21 cellular contexts compared by ENCODE assay signal in genomic region chr11:134584001-134584561, GRCh38.
A peak's percentile ranks its signal among the peaks of the same experiment; 100 is the strongest.
DNase-seq lines count a peak whose midpoint lies in the region; ATAC-seq, FAIRE-seq and TF ChIP-seq lines count a peak whose summit lies in the region.
"Had no signal": no experiment of that assay in that cellular context is flagged by ENCODE, and none has a peak within 500 bp of the region (broad histone marks: within the 10 kb centered on the region; RNA-seq: fewer than 3 reads in every experiment).

No MANE protein-coding gene starts in this region.

- no peak overlapping the region for H4K8ac ChIP-seq in neuronal stem cell (ENCODE audit: low read depth, low read length)

- FAIRE-seq in D721Med (lab: Jason Lieb, UNC) (no peak), frontal cortex (lab: Jason Lieb, UNC) (no peak)

- no peaks in the 10 kb centered on the region for H4K20me1 ChIP-seq in SK-N-SH (ENCODE audit: insufficient read depth)
- no peaks in the 10 kb centered on the region for H4K20me1 ChIP-seq in Loucy (ENCODE audit: insufficient read depth, low read length, poor library complexity, severe bottlenecking)

- no peak for TF ChIP-seq EP300 in SK-N-SH (IDR thresholded peaks at IDR 0.05; ENCODE audit: borderline replicate concordance in 1 of 2, low read depth in 1 of 2, low read length in 1 of 2)

- H3K27ac ChIP-seq in SK-N-SH (ENCODE audit: low read depth in 2 of 2, low read length in 1 of 2) (no peak overlapping the region), heart right ventricle (no peak overlapping the region), neuronal stem cell (replicated peaks; ENCODE audit: low read length) (no peak overlapping the region)
- H3K27ac ChIP-seq: gastrocnemius medialis, ovary had no signal

- no peak overlapping the region for H3K4me3 ChIP-seq in SK-N-SH (ENCODE audit: low read depth in 2 of 2, low read length in 1 of 2)
- H3K4me3 ChIP-seq in Loucy (ENCODE audit: low read length, poor library complexity, severe bottlenecking), result no peak overlapping the region
- no peak overlapping the region for H3K4me3 ChIP-seq in heart right ventricle
- H3K4me3 ChIP-seq in neuronal stem cell (ENCODE audit: low read length in 2 of 2), result no peak overlapping the region
- H3K4me3 ChIP-seq: gastrocnemius medialis, ovary had no signal

- no peaks in the 10 kb centered on the region for H3K79me1 ChIP-seq in neuronal stem cell (ENCODE audit: low read depth, low read length)

- H3K36me3 ChIP-seq in SK-N-SH (replicated peaks in 1 of 2; ENCODE audit: control insufficient read depth in 1 of 2, insufficient read depth in 2 of 2, low read length in 1 of 2), result no peaks in the 10 kb centered on the region
- H3K36me3 ChIP-seq in Loucy (ENCODE audit: insufficient read depth, low read length), result no peaks in the 10 kb centered on the region
- H3K36me3 ChIP-seq in heart right ventricle, result no peaks in the 10 kb centered on the region
- no peaks in the 10 kb centered on the region for H3K36me3 ChIP-seq in neuronal stem cell (replicated peaks in 1 of 2; ENCODE audit: control insufficient read depth in 2 of 2, insufficient read depth in 2 of 2, low read length in 2 of 2)
- H3K36me3 ChIP-seq: BE2C, gastrocnemius medialis, ovary had no signal

- 37% methylated on average over 10 of the region's 15 CpGs for WGBS in SK-N-SH (ENCODE audit: low lambda C conversion rate)
- WGBS in heart right ventricle, 2 donors, result 64 to 65% methylated on average over 15 of the region's 15 CpGs
- WGBS in neuronal stem cell (ENCODE audit: extremely low coverage in 2 of 2, insufficient read length in 2 of 2, insufficient replicate concordance in 1 of 2), 2 donors, result no CpG with 5 or more reads among the region's 15 CpGs

- no peak for TF ChIP-seq RAD21 in SK-N-SH (IDR thresholded peaks at IDR 0.05; ENCODE audit: low read length)

- TF ChIP-seq CTCF in SK-N-SH (IDR thresholded peaks at IDR 0.05) (no peak), Loucy (conservative IDR thresholded peaks at IDR 0.05; ENCODE audit: low read length) (no peak), heart right ventricle (IDR thresholded peaks at IDR 0.05) (no peak), D721Med (IDR thresholded peaks at IDR 0.05; ENCODE audit: insufficient read depth, missing control alignments) (no peak)

- no peaks in the 10 kb centered on the region for H3K79me2 ChIP-seq in SK-N-SH (ENCODE audit: insufficient read depth)
- H3K79me2 ChIP-seq in Loucy (ENCODE audit: insufficient read depth, low read length), result no peaks in the 10 kb centered on the region

- intact Hi-C loops in heart right ventricle (cut with DNase I), result no loop called here

- H3F3A ChIP-seq in SK-N-SH (replicated peaks; ENCODE audit: insufficient read depth) (no peaks in the 10 kb centered on the region), Loucy (ENCODE audit: low read depth) (no peaks in the 10 kb centered on the region)

- DNase-seq in SK-N-SH, result peak; percentile 74
- DNase-seq in heart right ventricle, result peak in 1 of 2 donors; percentile 38
- no peak for DNase-seq in neuronal stem cell (ENCODE audit: low spot score)
- DNase-seq in D721Med (ENCODE audit: insufficient read length, low spot score), result no peak
- no peak for DNase-seq in frontal cortex (ENCODE audit: low spot score in 2 of 2)
- DNase-seq: BE2C; Caco-2; effector memory CD4-positive, alpha-beta T cell; gastrocnemius medialis; GOT3; islet precursor cell; mammary epithelial cell; NCI-H146; NCI-H2171; NCI-H524 treated with DMSO at 0.1 percent for 48 hours; ovary; trophoblast cell had no signal

- H2AFZ ChIP-seq in SK-N-SH (ENCODE audit: low read depth), result no peak overlapping the region
- H2AFZ ChIP-seq in Loucy (ENCODE audit: low read length), result no peak overlapping the region
- no peak overlapping the region for H2AFZ ChIP-seq in neuronal stem cell (ENCODE audit: low read length)

- no peak overlapping the region for H4K91ac ChIP-seq in neuronal stem cell (ENCODE audit: low read depth, low read length, poor library complexity)

- no peak overlapping the region for H2BK5ac ChIP-seq in neuronal stem cell (ENCODE audit: low read length)

- peak overlapping the region; percentile 17 for H2AK5ac ChIP-seq in neuronal stem cell (ENCODE audit: low read depth, low read length)

- no peak for ATAC-seq in SK-N-SH treated with all-trans-retinoic acid at 6 μM for 48 hours
- ATAC-seq in heart right ventricle, result peak in 7 of 8 donors; percentile 12 to 68 (median 60)
- ATAC-seq in HG03039 (IDR thresholded peaks at IDR 0.05; ENCODE audit: unreplicated experiment), result no peak
- ATAC-seq: esophagus mucosa, gastrocnemius medialis had no signal

- H3K9me3 ChIP-seq in SK-N-SH (no peaks in the 10 kb centered on the region), Loucy (ENCODE audit: insufficient read depth, low read depth, low read length) (no peaks in the 10 kb centered on the region), heart right ventricle (no peaks in the 10 kb centered on the region), neuronal stem cell (replicated peaks in 1 of 2; ENCODE audit: control insufficient read depth in 2 of 2, insufficient read depth in 1 of 2, low read depth in 1 of 2, low read length in 2 of 2) (no peaks in the 10 kb centered on the region)
- H3K9me3 ChIP-seq: BE2C, Caco-2, gastrocnemius medialis, ovary had no signal

- no peak overlapping the region for H2BK15ac ChIP-seq in neuronal stem cell (ENCODE audit: low read length)

- no peak overlapping the region for H3K4ac ChIP-seq in neuronal stem cell (ENCODE audit: low read length)

- no peaks in the 10 kb centered on the region for H3K9me2 ChIP-seq in SK-N-SH
- H3K9me2 ChIP-seq in Loucy (replicated peaks; ENCODE audit: low read depth, low read length), result no peaks in the 10 kb centered on the region

- CTCF ChIA-PET in SK-N-SH (lab: Yijun Ruan, JAX), result interaction anchor here (1.0 kb wide), 1 partner anchor 8 kb away, joined by 3 read pairs; no protein-coding TSS in a partner anchor

- H3K23ac ChIP-seq in neuronal stem cell (ENCODE audit: low read depth, low read length, poor library complexity), result no peak overlapping the region

- H3K4me2 ChIP-seq in SK-N-SH (no peak overlapping the region), Loucy (ENCODE audit: low read depth, low read length, poor library complexity, severe bottlenecking) (peak overlapping the region; percentile 55), neuronal stem cell (ENCODE audit: insufficient read depth, low read length, poor library complexity, severe bottlenecking) (no peak overlapping the region)

- no peak overlapping the region for H2BK12ac ChIP-seq in neuronal stem cell (ENCODE audit: low read length)

- H3K9ac ChIP-seq in SK-N-SH (no peak overlapping the region), Loucy (ENCODE audit: low read depth, low read length, poor library complexity, severe bottlenecking) (no peak overlapping the region), neuronal stem cell (ENCODE audit: low read depth, low read length, poor library complexity) (no peak overlapping the region)

- H3K14ac ChIP-seq in neuronal stem cell (ENCODE audit: low read length), result no peak overlapping the region

- H3K4me1 ChIP-seq in SK-N-SH (ENCODE audit: control insufficient read depth in 1 of 2, insufficient read depth in 2 of 2, low read depth in 1 of 2, low read length in 1 of 2) (peaks cover 0 to 26% of the 10 kb centered on the region in 2 experiments; a peak in 1 of 4 replicates), Loucy (ENCODE audit: insufficient read depth, low read length, poor library complexity, severe bottlenecking) (peaks cover 11% of the 10 kb centered on the region), heart right ventricle (peaks cover 0 to 30% (median 15%) of the 10 kb centered on the region in 9 donors), neuronal stem cell (ENCODE audit: control insufficient read depth in 2 of 2, insufficient read depth in 1 of 2, low read depth in 1 of 2, low read length in 2 of 2) (peaks cover 0 to 4% of the 10 kb centered on the region in 2 donors)
- H3K4me1 ChIP-seq: BE2C, gastrocnemius medialis had no signal

- H3K18ac ChIP-seq in neuronal stem cell (ENCODE audit: low read length), result no peak overlapping the region

- POLR2A ChIA-PET in SK-N-SH (lab: Yijun Ruan, JAX), result no interaction called here

- H2BK120ac ChIP-seq in neuronal stem cell (ENCODE audit: low read depth, low read length), result no peak overlapping the region

- H3K27me3 ChIP-seq in SK-N-SH (ENCODE audit: insufficient read depth), result no peaks in the 10 kb centered on the region
- no peaks in the 10 kb centered on the region for H3K27me3 ChIP-seq in Loucy (ENCODE audit: insufficient read depth, low read length, poor library complexity, severe bottlenecking)
- peaks cover 0 to 61% (median 24%) of the 10 kb centered on the region in 7 donors for H3K27me3 ChIP-seq in heart right ventricle
- H3K27me3 ChIP-seq in neuronal stem cell (ENCODE audit: control insufficient read depth in 3 of 3, insufficient read depth in 3 of 3, low read depth in 1 of 3, low read length in 3 of 3), result no peaks in the 10 kb centered on the region
- H3K27me3 ChIP-seq: ovary had no signal

TF ChIP-seq in SK-N-SH, 30 proteins besides CTCF, POLR2A, EP300 and RAD21 (continues in another document):
- TF ChIP-seq, protein P1, sequence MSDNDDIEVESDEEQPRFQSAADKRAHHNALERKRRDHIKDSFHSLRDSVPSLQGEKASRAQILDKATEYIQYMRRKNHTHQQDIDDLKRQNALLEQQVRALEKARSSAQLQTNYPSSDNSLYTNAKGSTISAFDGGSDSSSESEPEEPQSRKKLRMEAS (IDR thresholded peaks at IDR 0.05; ENCODE audit: low read depth), result no peak
- TF ChIP-seq TEAD4 (IDR thresholded peaks at IDR 0.05; ENCODE audit: borderline replicate concordance, insufficient read depth) (no peak), CHD2 (IDR thresholded peaks at IDR 0.05; ENCODE audit: low read length, partially characterized antibody) (no peak), GABPA (IDR thresholded peaks at IDR 0.05; ENCODE audit: low read depth) (no peak), SMC3 (IDR thresholded peaks at IDR 0.05; ENCODE audit: low read depth, low read length) (no peak), MXI1 (IDR thresholded peaks at IDR 0.05; ENCODE audit: low read depth, low read length) (no peak), RXRA (IDR thresholded peaks at IDR 0.05; ENCODE audit: borderline replicate concordance, low read depth) (no peak), JUND (IDR thresholded peaks at IDR 0.05) (no peak)

TF ChIP-seq in SK-N-SH treated with all-trans-retinoic acid at 6 μM for 48 hours, 23 proteins besides CTCF, POLR2A, EP300 and RAD21 (continues in another document):
- no peak for TF ChIP-seq TOX (CRISPR knock-in tag; IDR thresholded peaks at IDR 0.05; ENCODE audit: borderline replicate concordance)

Comparison
In these comparisons a context has a peak if more than half of its experiments do, and no peak if none do; other contexts are left out.
1. ATAC-seq: peak in heart right ventricle (7 of 8); none in SK-N-SH treated with all-trans-retinoic acid at 6 μM for 48 hours (single experiment) and HG03039 (single experiment).